ENCODE assay signal across 8 cellular contexts in the genomic region with DNA sequence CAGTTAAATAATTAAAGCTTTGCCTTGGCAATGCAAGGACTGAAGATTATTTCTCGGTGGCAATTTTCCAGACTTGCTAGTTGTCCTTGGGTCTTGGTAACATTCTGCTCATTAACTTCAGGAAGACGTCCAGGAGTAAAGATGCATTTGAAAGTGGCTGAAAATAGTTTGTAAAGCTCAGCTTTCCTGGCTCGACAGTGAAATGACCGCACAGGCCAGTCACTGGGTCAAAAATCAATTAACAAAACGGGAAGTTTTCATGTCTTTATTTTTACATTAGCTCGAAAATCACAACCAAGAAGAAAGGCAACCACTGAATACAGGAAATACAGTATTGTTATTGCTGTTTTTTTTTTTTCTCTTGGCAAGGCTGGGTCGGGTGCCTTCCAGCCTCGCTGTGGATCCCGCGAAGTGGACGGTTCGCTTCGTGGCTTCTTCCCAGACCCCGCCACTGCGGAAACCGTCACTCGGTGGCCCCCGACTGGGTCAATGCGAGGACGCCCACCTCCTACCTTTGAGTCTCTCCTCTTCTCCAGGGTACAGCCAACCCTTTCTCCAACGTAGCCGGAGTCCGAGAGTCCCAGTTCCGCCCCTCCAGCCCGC. TPM values are rescaled to one million over a fixed set of nuclear protein-coding genes. Genes with fewer than 3 reads are reported as not detected.
A peak's percentile ranks its signal among the peaks of the same experiment; 100 is the strongest.
DNase-seq lines count a peak whose midpoint lies in the region; ATAC-seq and TF ChIP-seq lines count a peak whose summit lies in the region.

No MANE protein-coding gene starts in this region.

- in situ Hi-C loops in G401 (cut with HindIII; ENCODE audit: low sequenced_read_pairs), result no loop called here

- no peaks in the 10 kb centered on the region for H3K9me3 Mint-ChIP-seq in glutamatergic neuron (ENCODE audit: unreplicated experiment)

- H3K36me3 ChIP-seq in H7 (replicated peaks; ENCODE audit: control insufficient read depth, insufficient read depth, low read length), result no peaks in the 10 kb centered on the region
- no peaks in the 10 kb centered on the region for H3K36me3 ChIP-seq in Karpas-422 (ENCODE audit: insufficient read depth, low read length)

- H3K4me1 ChIP-seq in Karpas-422 (ENCODE audit: low read length), result no peaks in the 10 kb centered on the region

- TF ChIP-seq CTCF in WI38 (IDR thresholded peaks at IDR 0.05; ENCODE audit: low read depth, low read length) (no peak), glutamatergic neuron (IDR thresholded peaks at IDR 0.05; ENCODE audit: partially characterized antibody, unreplicated experiment) (no peak)

- no peak overlapping the region for H2AFZ ChIP-seq in Karpas-422 (ENCODE audit: low read length)

- no peak overlapping the region for H3K27ac ChIP-seq in Karpas-422 (ENCODE audit: low read length)

- H3K4me3 Mint-ChIP-seq in glutamatergic neuron (ENCODE audit: unreplicated experiment), result peak overlapping the region; percentile 93

- H3K4me1 Mint-ChIP-seq in glutamatergic neuron (ENCODE audit: low read depth, unreplicated experiment), result peaks cover 6% of the 10 kb centered on the region

- no peak for DNase-seq in H7
- no peak for DNase-seq in glutamatergic neuron
- DNase-seq in pons (ENCODE audit: low spot score), result peak; percentile 31
- DNase-seq in Karpas-422, result no peak
- no peak for DNase-seq in mesenteric fat pad (ENCODE audit: low spot score)
- DNase-seq in G401 (ENCODE audit: low spot score), result no peak

- H3K4me2 ChIP-seq in Karpas-422 (ENCODE audit: low read depth, low read length, poor library complexity, severe bottlenecking), result no peak overlapping the region

- H3K79me2 ChIP-seq in Karpas-422 (ENCODE audit: low read length), result no peaks in the 10 kb centered on the region

- peaks cover 3% of the 10 kb centered on the region for H3K27me3 Mint-ChIP-seq in glutamatergic neuron (ENCODE audit: unreplicated experiment)

- no peak overlapping the region for H3K9ac ChIP-seq in Karpas-422 (ENCODE audit: low read length)

- H3K36me3 Mint-ChIP-seq in glutamatergic neuron (ENCODE audit: unreplicated experiment), result no peaks in the 10 kb centered on the region

- H3K9me2 ChIP-seq in Karpas-422 (replicated peaks; ENCODE audit: insufficient read depth, low read length), result no peaks in the 10 kb centered on the region

- peak overlapping the region; percentile 85 for H3K4me3 ChIP-seq in H7 (ENCODE audit: insufficient read depth, low read depth, low read length)
- peak overlapping the region; percentile 89 for H3K4me3 ChIP-seq in WI38 (ENCODE audit: low read depth, low read length)
- H3K4me3 ChIP-seq in Karpas-422 (ENCODE audit: low read length), result no peak overlapping the region

- H3K27me3 ChIP-seq in H7 (ENCODE audit: control insufficient read depth, insufficient read depth, low read length) (no peaks in the 10 kb centered on the region; the same call in 1 of the 2 replicates), Karpas-422 (ENCODE audit: low read length) (no peaks in the 10 kb centered on the region)

- ATAC-seq in GM19023 (IDR thresholded peaks at IDR 0.05; ENCODE audit: unreplicated experiment), result no peak

- no peaks in the 10 kb centered on the region for H4K20me1 ChIP-seq in Karpas-422 (ENCODE audit: insufficient read depth, low read depth, low read length)

- H3K27ac Mint-ChIP-seq in glutamatergic neuron (ENCODE audit: unreplicated experiment), result peak overlapping the region; percentile 28

- H3K9me3 ChIP-seq in Karpas-422 (ENCODE audit: low read length), result no peaks in the 10 kb centered on the region

RNA-seq across cellular contexts. Expression of a gene that starts 0.5 kb away (rescaled TPM):
- total RNA-seq in H7 (2014; rRNA removed; shearing (Covaris generic)), result 27.1 and 30.0 TPM in 2 replicates
- total RNA-seq in glutamatergic neuron (ENCODE audit: unreplicated experiment) (20.3 TPM), mesenteric fat pad (14.3 TPM)
- not detected in 2 replicates for total RNA-seq in Karpas-422 (2014; rRNA removed; shearing (Covaris generic); ENCODE audit: low replicate concordance)
- 30.0 and 39.7 TPM in 2 replicates for total RNA-seq in G401 (2014; rRNA removed; shearing (Covaris generic))

Comparison
In these comparisons a context has a peak if more than half of its experiments do, and no peak if none do; other contexts are left out.
1. RNA of a gene that starts 0.5 kb away (total RNA-seq): 30.0 to 39.7 TPM in G401, 27.1 to 30.0 TPM in H7, 20.3 TPM in glutamatergic neuron (single experiment) and 14.3 TPM in mesenteric fat pad (single experiment); not detected in Karpas-422; every median in the first group is over 10 times any median in the second.